In the genomic region with DNA sequence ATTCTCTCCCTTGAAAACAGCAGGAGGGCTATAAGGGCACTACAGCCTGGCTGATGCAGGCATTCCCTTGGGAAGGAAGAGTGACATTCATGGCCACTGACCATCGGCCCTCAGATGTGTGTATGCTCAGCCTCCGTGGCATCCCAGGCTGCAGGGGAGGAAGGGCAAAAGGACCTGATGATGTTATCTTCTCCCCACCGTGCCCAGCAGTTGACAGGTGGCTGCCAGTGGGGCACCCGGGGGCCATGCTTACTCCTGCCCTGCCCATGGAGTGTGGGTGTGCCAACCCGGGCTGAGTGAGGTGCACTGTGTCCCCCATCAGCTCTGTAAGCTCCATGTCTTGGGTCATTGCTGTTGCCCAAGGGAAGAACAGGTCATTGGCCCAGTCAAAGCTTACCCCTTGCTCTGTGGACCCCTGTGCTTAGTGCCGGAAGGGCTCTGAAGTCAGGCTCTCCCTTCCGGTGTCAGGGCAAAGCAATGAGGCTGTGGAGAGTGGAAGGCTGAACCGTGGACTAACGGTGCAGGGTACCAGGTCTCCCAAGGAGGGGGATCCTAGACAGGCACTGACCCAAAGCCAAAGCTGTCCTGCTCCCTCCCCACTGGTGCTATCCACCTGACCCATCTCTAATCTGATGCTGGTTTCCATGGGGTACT, we compare ENCODE assay signal across 20 cellular contexts.
DNase-seq lines count a peak whose midpoint lies in the region; TF ChIP-seq lines count a peak whose summit lies in the region.
"Had no signal": no experiment of that assay in that cellular context is flagged by ENCODE, and none has a peak within 500 bp of the region (broad histone marks: within the 10 kb centered on the region; RNA-seq: fewer than 3 reads in every experiment).

No MANE protein-coding gene starts in this region.

- intact Hi-C loops in tibial artery (cut with DNase I; ENCODE audit: low total_unique reads), result no loop called here

- no peak overlapping the region for H2BK5ac ChIP-seq in neuronal stem cell (ENCODE audit: low read length)

- no peak overlapping the region for H2BK120ac ChIP-seq in neuronal stem cell (ENCODE audit: low read depth, low read length)

- no peak overlapping the region for H4K8ac ChIP-seq in neuronal stem cell (ENCODE audit: low read depth, low read length)

- POLR2A ChIA-PET in HEK293 (lab: Yijun Ruan, JAX), result no interaction called here

- H3K18ac ChIP-seq in neuronal stem cell (ENCODE audit: low read length), result peak overlapping the region; percentile 52

- peak; percentile 47 for DNase-seq in left kidney (ENCODE audit: low read depth, low spot score)
- no peak for DNase-seq in neuronal stem cell (ENCODE audit: low spot score)
- no peak for DNase-seq in tibial artery
- DNase-seq in activated gamma-delta T cell treated with Interleukin-2 at 50 U/mL for 16 hours, result no peak
- DNase-seq in AG08395 (ENCODE audit: low spot score), result no peak
- DNase-seq in MM.1S, result no peak
- DNase-seq: CD4-positive, alpha-beta T cell; DMS53; HFFc6; Kasumi-1; NCI-H1105 treated with DMSO at 0.1 percent for 48 hours; NCI-H146; NCI-H2029 treated with DMSO at 0.1 percent for 48 hours; NCI-H526 treated with DMSO at 0.1 percent for 48 hours; SHP77 treated with DMSO at 0.1 percent for 48 hours had no signal

- H3K23ac ChIP-seq in neuronal stem cell (ENCODE audit: low read depth, low read length, poor library complexity), result peak overlapping the region; percentile 46

- H3K27ac ChIP-seq in HEK293 (ENCODE audit: extremely low read depth, low read depth, low read length) (no peak overlapping the region), neuronal stem cell (replicated peaks; ENCODE audit: low read length) (no peak overlapping the region), tibial artery (peak overlapping the region; percentile 60 to 66), MM.1S (ENCODE audit: low read length) (no peak overlapping the region)
- H3K27ac ChIP-seq: BLaER1, RWPE1, SK-N-MC had no signal

- no peaks in the 10 kb centered on the region for H3K27me3 ChIP-seq in neuronal stem cell (ENCODE audit: control insufficient read depth in 3 of 3, insufficient read depth in 3 of 3, low read depth in 1 of 3, low read length in 3 of 3)
- H3K27me3 ChIP-seq in tibial artery, result no peaks in the 10 kb centered on the region
- no peaks in the 10 kb centered on the region for H3K27me3 ChIP-seq in MM.1S (replicated peaks; ENCODE audit: insufficient read depth, low read length)
- H3K27me3 ChIP-seq: BLaER1 had no signal

- no peaks in the 10 kb centered on the region for H3K9me2 ChIP-seq in MM.1S (replicated peaks; ENCODE audit: insufficient read depth, low read length)

- H3F3A ChIP-seq in MM.1S (ENCODE audit: insufficient read depth, low read length), result no peaks in the 10 kb centered on the region

- H3K14ac ChIP-seq in neuronal stem cell (ENCODE audit: low read length), result no peak overlapping the region

- H3K9me3 ChIP-seq in HEK293 (ENCODE audit: control insufficient read depth, insufficient read depth, low read depth, low read length) (no peaks in the 10 kb centered on the region), neuronal stem cell (replicated peaks in 1 of 2; ENCODE audit: control insufficient read depth in 2 of 2, insufficient read depth in 1 of 2, low read depth in 1 of 2, low read length in 2 of 2) (no peaks in the 10 kb centered on the region), tibial artery (no peaks in the 10 kb centered on the region), MM.1S (replicated peaks; ENCODE audit: insufficient read depth, low read length) (no peaks in the 10 kb centered on the region)
- H3K9me3 ChIP-seq: BLaER1 had no signal

- H4K20me1 ChIP-seq in MM.1S (ENCODE audit: insufficient read depth, low read length), result no peaks in the 10 kb centered on the region
- H4K20me1 ChIP-seq: BLaER1 had no signal

- H3K36me3 ChIP-seq in HEK293 (ENCODE audit: control insufficient read depth in 2 of 2, insufficient read depth in 1 of 2, low read length in 2 of 2) (no peaks in the 10 kb centered on the region), neuronal stem cell (replicated peaks in 1 of 2; ENCODE audit: control insufficient read depth in 2 of 2, insufficient read depth in 2 of 2, low read length in 2 of 2) (no peaks in the 10 kb centered on the region), tibial artery (no peaks in the 10 kb centered on the region), MM.1S (replicated peaks; ENCODE audit: insufficient read depth, low read length) (no peaks in the 10 kb centered on the region)
- H3K36me3 ChIP-seq: BLaER1 had no signal

- H3K9ac ChIP-seq in neuronal stem cell (ENCODE audit: low read depth, low read length, poor library complexity), result peak overlapping the region; percentile 25
- no peak overlapping the region for H3K9ac ChIP-seq in MM.1S (ENCODE audit: low read length)
- H3K9ac ChIP-seq: BLaER1 had no signal

- H3K79me2 ChIP-seq in MM.1S (ENCODE audit: low read length), result no peaks in the 10 kb centered on the region

- no peak overlapping the region for H2BK15ac ChIP-seq in neuronal stem cell (ENCODE audit: low read length)

- H3K79me1 ChIP-seq in neuronal stem cell (ENCODE audit: low read depth, low read length), result no peaks in the 10 kb centered on the region

- H3K4me3 ChIP-seq in HEK293 (ENCODE audit: low read depth, low read length) (no peak overlapping the region), neuronal stem cell (ENCODE audit: low read length in 2 of 2) (no peak overlapping the region), tibial artery (no peak overlapping the region), MM.1S (ENCODE audit: low read length) (no peak overlapping the region)
- H3K4me3 ChIP-seq: BLaER1, K562, SK-N-MC had no signal

- no peak overlapping the region for H4K91ac ChIP-seq in neuronal stem cell (ENCODE audit: low read depth, low read length, poor library complexity)

- no CpG with 5 or more reads among the region's 9 CpGs for WGBS in neuronal stem cell (ENCODE audit: extremely low coverage in 2 of 2, insufficient read length in 2 of 2, insufficient replicate concordance in 1 of 2), 2 donors

- CTCF ChIA-PET in HEK293 (lab: Yijun Ruan, JAX), result interaction anchor here (1.1 kb wide), 1 partner anchor 198 kb away, joined by 4 read pairs; no protein-coding TSS in a partner anchor

- H3K4me1 ChIP-seq in HEK293 (ENCODE audit: control insufficient read depth, insufficient read depth, low read length) (no peaks in the 10 kb centered on the region), neuronal stem cell (ENCODE audit: control insufficient read depth in 2 of 2, insufficient read depth in 1 of 2, low read depth in 1 of 2, low read length in 2 of 2) (no peaks in the 10 kb centered on the region), tibial artery (peaks cover 4 to 69% (median 31%) of the 10 kb centered on the region in 4 donors), MM.1S (ENCODE audit: low read length) (no peaks in the 10 kb centered on the region)
- H3K4me1 ChIP-seq: BLaER1 had no signal

- no peak overlapping the region for H3K4ac ChIP-seq in neuronal stem cell (ENCODE audit: low read length)

- H2AFZ ChIP-seq in neuronal stem cell (ENCODE audit: low read length), result no peak overlapping the region
- H2AFZ ChIP-seq in MM.1S (ENCODE audit: low read length), result no peak overlapping the region

- no peak overlapping the region for H2BK12ac ChIP-seq in neuronal stem cell (ENCODE audit: low read length)

- H3K4me2 ChIP-seq in neuronal stem cell (ENCODE audit: insufficient read depth, low read length, poor library complexity, severe bottlenecking) (no peak overlapping the region), MM.1S (ENCODE audit: low read depth, low read length) (no peak overlapping the region)
- H3K4me2 ChIP-seq: BLaER1 had no signal

- TF ChIP-seq CTCF in HEK293 (tag by site-specific recombination; IDR thresholded peaks at IDR 0.05) (no peak), tibial artery (IDR thresholded peaks at IDR 0.05) (no peak), MM.1S (IDR thresholded peaks at IDR 0.05; ENCODE audit: low read length) (no peak)

- H2AK5ac ChIP-seq in neuronal stem cell (ENCODE audit: low read depth, low read length), result no peak overlapping the region

TF ChIP-seq in HEK293, 187 proteins besides CTCF, POLR2A, EP300 and RAD21:
- no peak for TF ChIP-seq ZNF10 (tag by site-specific recombination; IDR thresholded peaks at IDR 0.05)
- peak; percentile 48 for TF ChIP-seq ZIC2 (tag by site-specific recombination; IDR thresholded peaks at IDR 0.05)

Comparison
In these comparisons a context has a peak if more than half of its experiments do, and no peak if none do; other contexts are left out.
1. H3K27ac ChIP-seq: peak in tibial artery (2 of 2); none in HEK293 (single experiment), neuronal stem cell (single experiment) and MM.1S (single experiment).